ENCODE assay signal across 1 cellular context in genomic region chr10:79349766-79350406, GRCh38.
TF ChIP-seq lines count a peak whose summit lies in the region.

No MANE protein-coding gene starts in this region.

TF ChIP-seq in SK-N-SH treated with all-trans-retinoic acid at 6 μM for 48 hours, 23 proteins besides CTCF, POLR2A, EP300 and RAD21 (continued from another document):
- no peak for TF ChIP-seq PATZ1 (CRISPR knock-in tag; IDR thresholded peaks at IDR 0.05; ENCODE audit: borderline replicate concordance)
